ENCODE assay signal across 1 cellular context in genomic region chr2:85741811-85742507, GRCh38.
A peak's percentile ranks its signal among the peaks of the same experiment; 100 is the strongest.
TF ChIP-seq lines count a peak whose summit lies in the region.

No MANE protein-coding gene starts in this region.

TF ChIP-seq in IMR-90, 13 proteins besides CTCF, POLR2A, EP300 and RAD21 (continued from another document):
- no peak for TF ChIP-seq ELK1 (IDR thresholded peaks at IDR 0.05; ENCODE audit: borderline replicate concordance, low read depth, low read length)
- no peak for TF ChIP-seq RFX5 (IDR thresholded peaks at IDR 0.05; ENCODE audit: low read depth, low read length)
- TF ChIP-seq, protein P1, sequence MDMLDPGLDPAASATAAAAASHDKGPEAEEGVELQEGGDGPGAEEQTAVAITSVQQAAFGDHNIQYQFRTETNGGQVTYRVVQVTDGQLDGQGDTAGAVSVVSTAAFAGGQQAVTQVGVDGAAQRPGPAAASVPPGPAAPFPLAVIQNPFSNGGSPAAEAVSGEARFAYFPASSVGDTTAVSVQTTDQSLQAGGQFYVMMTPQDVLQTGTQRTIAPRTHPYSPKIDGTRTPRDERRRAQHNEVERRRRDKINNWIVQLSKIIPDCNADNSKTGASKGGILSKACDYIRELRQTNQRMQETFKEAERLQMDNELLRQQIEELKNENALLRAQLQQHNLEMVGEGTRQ (IDR thresholded peaks at IDR 0.05; ENCODE audit: low read depth, low read length) = no peak
- TF ChIP-seq MAZ (IDR thresholded peaks at IDR 0.05; ENCODE audit: borderline replicate concordance, low read depth, low read length) = no peak; the same call in none of the 2 replicates
- TF ChIP-seq FOS (IDR thresholded peaks at IDR 0.05; ENCODE audit: low read depth, low read length) = peak; percentile 3; the same call in 1 of the 2 replicates
- 0 out of 2 replicates have a peak, but pooled peaks have one; percentile 10 for TF ChIP-seq SMC3 (IDR thresholded peaks at IDR 0.05; ENCODE audit: low read depth, low read length)
- 0 out of 2 replicates have a peak, but pooled peaks have one; percentile 1 for TF ChIP-seq NFE2L2 (IDR thresholded peaks at IDR 0.05; ENCODE audit: low read depth, low read length)
- TF ChIP-seq RCOR1 (IDR thresholded peaks at IDR 0.05; ENCODE audit: insufficient replicate concordance, low read length) = no peak
